1 cellular context compared by ENCODE assay signal in genomic region chr18:10916865-10917264, GRCh38.
A peak's percentile ranks its signal among the peaks of the same experiment; 100 is the strongest.
TF ChIP-seq lines count a peak whose summit lies in the region.

No MANE protein-coding gene starts in this region.

TF ChIP-seq in HepG2, 621 proteins besides CTCF, POLR2A, EP300 and RAD21 (continued from another document):
- no peak for TF ChIP-seq STAT6 (CRISPR knock-in tag; IDR thresholded peaks at IDR 0.05; ENCODE audit: borderline replicate concordance)
- TF ChIP-seq ARID3A (IDR thresholded peaks at IDR 0.05; ENCODE audit: low read depth, low read length), result no peak
- TF ChIP-seq TFDP1 (CRISPR knock-in tag; IDR thresholded peaks at IDR 0.05; ENCODE audit: borderline replicate concordance), result no peak
- peak; percentile 32; the same call in 1 of the 2 replicates for TF ChIP-seq RXRB (CRISPR knock-in tag; IDR thresholded peaks at IDR 0.05; ENCODE audit: borderline replicate concordance)
- peak; percentile 20; the same call in 1 of the 2 replicates for TF ChIP-seq HNF4A (CRISPR knock-in tag; IDR thresholded peaks at IDR 0.05)
- no peak for TF ChIP-seq FOXA1 (IDR thresholded peaks at IDR 0.05)
- 0 out of 2 replicates have a peak, but pooled peaks have one; percentile 23 for TF ChIP-seq FOXA1 (CRISPR knock-in tag; IDR thresholded peaks at IDR 0.05)
- TF ChIP-seq SOX13 (IDR thresholded peaks at IDR 0.05), result no peak
- TF ChIP-seq SOX13 (CRISPR knock-in tag; conservative IDR thresholded peaks at IDR 0.05 in 1 of 2, IDR thresholded peaks at IDR 0.05 in 1 of 2), result 0 out of 4 replicates have a peak, but pooled peaks of 1 of the 2 experiments have one; percentile 18
- no peak for TF ChIP-seq ZNF619 (CRISPR knock-in tag; IDR thresholded peaks at IDR 0.05)
- TF ChIP-seq NR2F2 (IDR thresholded peaks at IDR 0.05; ENCODE audit: borderline replicate concordance, low read depth), result peak; percentile 44; the same call in 1 of the 2 replicates
- TF ChIP-seq MTF1 (CRISPR knock-in tag; IDR thresholded peaks at IDR 0.05), result peak; percentile 84; the same call in 1 of the 2 replicates
- 0 out of 2 replicates have a peak, but pooled peaks have one; percentile 10 for TF ChIP-seq ELF3 (CRISPR knock-in tag; IDR thresholded peaks at IDR 0.05)
- TF ChIP-seq MIXL1 (CRISPR knock-in tag; IDR thresholded peaks at IDR 0.05), result peak; percentile 27; the same call in 1 of the 2 replicates
- TF ChIP-seq MED1 (CRISPR knock-in tag; IDR thresholded peaks at IDR 0.05), result 0 out of 2 replicates have a peak, but pooled peaks have one; percentile 23
- TF ChIP-seq PATZ1 (CRISPR knock-in tag; IDR thresholded peaks at IDR 0.05), result peak; percentile 70
- peak; percentile 35; the same call in 1 of the 2 replicates for TF ChIP-seq RARA (CRISPR knock-in tag; IDR thresholded peaks at IDR 0.05)
- no peak for TF ChIP-seq ZIK1 (CRISPR knock-in tag; IDR thresholded peaks at IDR 0.05; ENCODE audit: borderline replicate concordance, low read depth)
- no peak for TF ChIP-seq PITX1 (CRISPR knock-in tag; IDR thresholded peaks at IDR 0.05)
- TF ChIP-seq FOXA3 (CRISPR knock-in tag; IDR thresholded peaks at IDR 0.05), result peak; percentile 59
- TF ChIP-seq ZNF766 (CRISPR knock-in tag; IDR thresholded peaks at IDR 0.05; ENCODE audit: borderline replicate concordance), result no peak
- peak; percentile 21; the same call in 1 of the 2 replicates for TF ChIP-seq SOX5 (CRISPR knock-in tag; IDR thresholded peaks at IDR 0.05; ENCODE audit: borderline replicate concordance)
- peak; percentile 65 for TF ChIP-seq ARID5B (CRISPR knock-in tag; IDR thresholded peaks at IDR 0.05)
- TF ChIP-seq SAP130 (CRISPR knock-in tag; IDR thresholded peaks at IDR 0.05; ENCODE audit: low read depth), result peak; percentile 45
- no peak for TF ChIP-seq TSC22D2 (CRISPR knock-in tag; IDR thresholded peaks at IDR 0.05; ENCODE audit: borderline replicate concordance)
- TF ChIP-seq ZNF274 (CRISPR knock-in tag; IDR thresholded peaks at IDR 0.05), result no peak
- no peak for TF ChIP-seq U2AF1 (optimal IDR thresholded peaks at IDR 0.05; ENCODE audit: low read depth, low read length)
- TF ChIP-seq GATAD2A (CRISPR knock-in tag; IDR thresholded peaks at IDR 0.05), result peak; percentile 23; the same call in 1 of the 2 replicates
- TF ChIP-seq ZNF3 (CRISPR knock-in tag; IDR thresholded peaks at IDR 0.05), result peak; percentile 83
- TF ChIP-seq NR2F1 (CRISPR knock-in tag; IDR thresholded peaks at IDR 0.05), result peak in 1 of 2 experiments; percentile 43; a peak in 1 of 4 replicates
- TF ChIP-seq NR2F6 (IDR thresholded peaks at IDR 0.05), result peak; percentile 74
- peak; percentile 49 for TF ChIP-seq NR2F6 (CRISPR knock-in tag; IDR thresholded peaks at IDR 0.05)
